In the genomic region with DNA sequence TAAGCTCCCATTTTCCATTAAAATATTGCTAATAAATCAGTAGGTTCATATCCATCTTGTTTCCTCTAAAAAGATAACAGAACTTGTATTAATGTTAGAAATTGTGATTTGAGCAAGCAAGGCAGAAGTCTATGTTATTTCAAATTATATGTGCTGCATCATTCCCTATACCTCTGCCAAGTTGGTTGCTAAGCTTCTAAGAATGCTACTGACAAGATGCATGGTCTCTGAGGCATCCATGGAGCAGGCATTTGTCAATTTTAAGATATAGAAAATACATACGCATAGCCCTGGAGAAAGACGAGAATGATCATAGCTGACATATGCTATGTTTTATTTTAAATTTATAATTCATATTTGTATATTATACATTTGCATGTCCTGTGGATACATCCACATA, we compare ENCODE assay signal across 24 cellular contexts.
DNase-seq lines count a peak whose midpoint lies in the region; ATAC-seq and TF ChIP-seq lines count a peak whose summit lies in the region.
"Had no signal": no experiment of that assay in that cellular context is flagged by ENCODE, and none has a peak within 500 bp of the region (broad histone marks: within the 10 kb centered on the region; RNA-seq: fewer than 3 reads in every experiment).

No MANE protein-coding gene starts in this region.

- ATAC-seq in HG02852 (IDR thresholded peaks at IDR 0.05; ENCODE audit: unreplicated experiment), result no peak
- no peak for ATAC-seq in stimulated activated naive CD8-positive, alpha-beta T cell treated with anti-CD3 and anti-CD28 coated beads, Interleukin-15, amount 100 ng/mL, for 72 hours
- ATAC-seq: heart right ventricle; stimulated activated naive B cell treated with anti-CD40 and anti-IgM and Interleukin-4, amounts not matched to agents 10 μg/mL and 1 μg/mL and 100 μg/mL, for 72 hours; WTC11 had no signal

- H3K9me3 Mint-ChIP-seq in HFFc6, result no peaks in the 10 kb centered on the region
- H3K9me3 Mint-ChIP-seq in stimulated activated naive CD8-positive, alpha-beta T cell treated with anti-CD3 and anti-CD28 coated beads, Interleukin-15, amount 100 ng/mL, for 72 hours, result no peaks in the 10 kb centered on the region
- H3K9me3 Mint-ChIP-seq: CD8-positive, alpha-beta memory T cell; immature natural killer cell; neural crest cell; stimulated activated naive B cell treated with anti-CD40 and anti-IgM and Interleukin-4, amounts not matched to agents 10 μg/mL and 1 μg/mL and 100 μg/mL, for 72 hours; WTC11 had no signal

- no peaks in the 10 kb centered on the region for H3K27me3 Mint-ChIP-seq in HFFc6 (ENCODE audit: insufficient read depth)
- H3K27me3 Mint-ChIP-seq in stimulated activated naive CD8-positive, alpha-beta T cell treated with anti-CD3 and anti-CD28 coated beads, Interleukin-15, amount 100 ng/mL, for 72 hours, result no peaks in the 10 kb centered on the region
- H3K27me3 Mint-ChIP-seq: CD8-positive, alpha-beta memory T cell; stimulated activated naive B cell treated with anti-CD40 and anti-IgM and Interleukin-4, amounts not matched to agents 10 μg/mL and 1 μg/mL and 100 μg/mL, for 72 hours had no signal

- peak overlapping the region; percentile 37; the same call in 1 of the 2 replicates for H3K4me3 Mint-ChIP-seq in HFFc6
- no peak overlapping the region for H3K4me3 Mint-ChIP-seq in stimulated activated naive CD8-positive, alpha-beta T cell treated with anti-CD3 and anti-CD28 coated beads, Interleukin-15, amount 100 ng/mL, for 72 hours
- H3K4me3 Mint-ChIP-seq: CD8-positive, alpha-beta memory T cell; immature natural killer cell; neural crest cell; stimulated activated naive B cell treated with anti-CD40 and anti-IgM and Interleukin-4, amounts not matched to agents 10 μg/mL and 1 μg/mL and 100 μg/mL, for 72 hours; WTC11 had no signal

- WGBS in hepatocyte (ENCODE audit: low lambda C conversion rate, missing lambda C conversion rate), result 97% methylated on average over 2 of the region's 2 CpGs

- H3K4me2 ChIP-seq in hepatocyte, result no peak overlapping the region

- TF ChIP-seq CTCF in AG09319 (IDR thresholded peaks at IDR 0.05; ENCODE audit: low read depth, low read length) (no peak), HFFc6 (IDR thresholded peaks at IDR 0.05) (no peak), fibroblast of the aortic adventitia (IDR thresholded peaks at IDR 0.05; ENCODE audit: insufficient read depth, low read length) (no peak), hepatocyte (IDR thresholded peaks at IDR 0.05; ENCODE audit: poor library complexity) (no peak)

- H3K9me3 ChIP-seq in hepatocyte (ENCODE audit: low read depth), result no peaks in the 10 kb centered on the region
- H3K9me3 ChIP-seq: heart right ventricle, Peyer's patch, tibial nerve had no signal

- H3K4me1 Mint-ChIP-seq in HFFc6 (ENCODE audit: low read depth), result peaks cover 55% of the 10 kb centered on the region
- peaks cover 12% of the 10 kb centered on the region for H3K4me1 Mint-ChIP-seq in stimulated activated naive CD8-positive, alpha-beta T cell treated with anti-CD3 and anti-CD28 coated beads, Interleukin-15, amount 100 ng/mL, for 72 hours
- H3K4me1 Mint-ChIP-seq: immature natural killer cell; stimulated activated naive B cell treated with anti-CD40 and anti-IgM and Interleukin-4, amounts not matched to agents 10 μg/mL and 1 μg/mL and 100 μg/mL, for 72 hours had no signal

- no peak overlapping the region for H3K4me3 ChIP-seq in fibroblast of the aortic adventitia (ENCODE audit: low read depth, low read length)
- H3K4me3 ChIP-seq in hepatocyte, result no peak overlapping the region
- H3K4me3 ChIP-seq: heart right ventricle, Peyer's patch, tibial nerve had no signal

- H3K27ac Mint-ChIP-seq in HFFc6, result peak overlapping the region; percentile 81
- H3K27ac Mint-ChIP-seq in stimulated activated naive CD8-positive, alpha-beta T cell treated with anti-CD3 and anti-CD28 coated beads, Interleukin-15, amount 100 ng/mL, for 72 hours, result no peak overlapping the region
- H3K27ac Mint-ChIP-seq: CD8-positive, alpha-beta memory T cell; immature natural killer cell; stimulated activated naive B cell treated with anti-CD40 and anti-IgM and Interleukin-4, amounts not matched to agents 10 μg/mL and 1 μg/mL and 100 μg/mL, for 72 hours; WTC11 had no signal

- no peak overlapping the region for H3K27ac ChIP-seq in hepatocyte
- H3K27ac ChIP-seq: Peyer's patch, tibial nerve had no signal

- H3K36me3 ChIP-seq in hepatocyte (replicated peaks; ENCODE audit: insufficient read depth, low read depth), result no peaks in the 10 kb centered on the region
- H3K36me3 ChIP-seq: tibial nerve had no signal

- H3K36me3 Mint-ChIP-seq in HFFc6 (ENCODE audit: low read depth), result peaks cover 20% of the 10 kb centered on the region
- H3K36me3 Mint-ChIP-seq: immature natural killer cell, WTC11 had no signal

- DNase-seq in AG09319 (ENCODE audit: extremely low read depth, low read depth), result peak; percentile 2
- peak; percentile 57 for DNase-seq in HFFc6
- peak; percentile 41 for DNase-seq in amniotic stem cell (lab: John Stamatoyannopoulos, UW)
- DNase-seq in fibroblast of the aortic adventitia (ENCODE audit: low read depth), result peak; percentile 74
- DNase-seq in activated CD4-positive, alpha-beta T cell treated with anti-CD3 and anti-CD28 coated beads, Interleukin-2, amount 50 U/mL, for 48 hours, result no peak
- DNase-seq in hepatocyte (ENCODE audit: low spot score), result no peak
- no peak for DNase-seq in stimulated activated naive CD8-positive, alpha-beta T cell treated with anti-CD3 and anti-CD28 coated beads, Interleukin-15, amount 100 ng/mL, for 72 hours
- DNase-seq: activated CD4-positive, alpha-beta T cell treated with anti-CD3 and anti-CD28 coated beads, Interleukin-2, amount 50 U/mL, for 4 hours; activated gamma-delta T cell treated with Interleukin-2 at 50 U/mL for 16 hours; amygdala; CD8-positive, alpha-beta memory T cell; DMS79 treated with DMSO at 0.1 percent for 48 hours; erythroblast; heart right ventricle; immature natural killer cell; NCI-H187; NK-92 treated with Interleukin-12 subunit alpha and Interleukin-12 subunit beta, amount 100 ng/mL, for 24 hours; Peyer's patch; stimulated activated CD4-positive, alpha-beta T cell treated with anti-CD3 and anti-CD28 coated beads, Interleukin-1b, Interleukin-23, amount 100 ng/mL, for 48 hours; stimulated activated naive B cell treated with anti-CD40 and anti-IgM and Interleukin-4, amounts not matched to agents 10 μg/mL and 1 μg/mL and 100 μg/mL, for 72 hours had no signal

- H3K9me2 ChIP-seq in hepatocyte (replicated peaks; ENCODE audit: insufficient read depth), result no peaks in the 10 kb centered on the region

- H2AFZ ChIP-seq in hepatocyte, result no peak overlapping the region

- H4K20me1 ChIP-seq in hepatocyte (ENCODE audit: insufficient read depth, poor library complexity, severe bottlenecking), result no peaks in the 10 kb centered on the region

- H3K4me1 ChIP-seq in hepatocyte (ENCODE audit: insufficient read depth), result peaks cover 15% of the 10 kb centered on the region
- H3K4me1 ChIP-seq: Peyer's patch, tibial nerve had no signal

- H3K27me3 ChIP-seq in hepatocyte, result no peaks in the 10 kb centered on the region
- H3K27me3 ChIP-seq: heart right ventricle, Peyer's patch, tibial nerve had no signal

- no peaks in the 10 kb centered on the region for H3K79me2 ChIP-seq in hepatocyte

Comparison
In these comparisons a context has a peak if more than half of its experiments do, and no peak if none do; other contexts are left out.
1. DNase-seq: peak in AG09319 (single experiment), HFFc6 (single experiment), amniotic stem cell (single experiment) and fibroblast of the aortic adventitia (single experiment); none in activated CD4-positive, alpha-beta T cell treated with anti-CD3 and anti-CD28 coated beads, Interleukin-2, amount 50 U/mL, for 48 hours (0 of 2), hepatocyte (single experiment) and stimulated activated naive CD8-positive, alpha-beta T cell treated with anti-CD3 and anti-CD28 coated beads, Interleukin-15, amount 100 ng/mL, for 72 hours (0 of 2).